ENCODE assay signal across 1 cellular context in genomic region chr5:42423285-42424152, GRCh38.
TF ChIP-seq lines count a peak whose summit lies in the region.

TSS of gene GHR (plus strand) at chr5:42423439. CDS start at chr5:42565875, 142,436 bp downstream.

TF ChIP-seq in endothelial cell of umbilical vein, 7 proteins besides CTCF, POLR2A, EP300 and RAD21 (continued from another document):
- TF ChIP-seq GATA2 (IDR thresholded peaks at IDR 0.05; ENCODE audit: insufficient read depth, insufficient read length, low read depth, low read length) (no peak), FOS (IDR thresholded peaks at IDR 0.05; ENCODE audit: borderline replicate concordance, insufficient read depth, low read length) (no peak), JUN (IDR thresholded peaks at IDR 0.05; ENCODE audit: borderline replicate concordance, insufficient read depth, insufficient read length, low read depth) (no peak)
- TF ChIP-seq, protein P1, sequence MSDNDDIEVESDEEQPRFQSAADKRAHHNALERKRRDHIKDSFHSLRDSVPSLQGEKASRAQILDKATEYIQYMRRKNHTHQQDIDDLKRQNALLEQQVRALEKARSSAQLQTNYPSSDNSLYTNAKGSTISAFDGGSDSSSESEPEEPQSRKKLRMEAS (IDR thresholded peaks at IDR 0.05; ENCODE audit: insufficient read depth, insufficient read length) = no peak
